In the genomic region with DNA sequence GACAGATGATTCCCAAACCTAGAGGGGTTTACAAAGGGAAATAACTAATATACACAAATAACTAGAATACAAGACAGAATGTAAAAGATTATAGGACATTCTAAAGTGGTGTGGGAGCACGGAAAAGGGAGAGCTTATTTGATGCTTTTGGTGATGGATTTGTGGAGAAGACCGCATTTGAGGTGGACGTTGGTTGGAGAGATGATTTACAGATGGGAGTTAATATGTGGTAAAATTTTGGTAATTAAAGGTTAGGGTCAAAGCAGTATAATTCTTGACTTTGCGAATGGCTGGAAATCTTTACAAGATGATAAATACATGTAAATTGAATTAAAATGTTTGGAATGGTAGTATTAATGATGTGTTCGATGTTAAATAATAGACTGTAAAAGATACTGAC, we compare ENCODE assay signal across 9 cellular contexts. TPM values are rescaled to one million over a fixed set of nuclear protein-coding genes. Genes with fewer than 3 reads are reported as not detected.
DNase-seq lines count a peak whose midpoint lies in the region; ATAC-seq, FAIRE-seq and TF ChIP-seq lines count a peak whose summit lies in the region.
"Had no signal": no experiment of that assay in that cellular context is flagged by ENCODE, and none has a peak within 500 bp of the region (broad histone marks: within the 10 kb centered on the region; RNA-seq: fewer than 3 reads in every experiment).

No MANE protein-coding gene starts in this region.

- no peak overlapping the region for H3K27ac Mint-ChIP-seq in CD8-positive, alpha-beta T cell
- peak overlapping the region in 1 of 9 donors; percentile 100 for H3K27ac Mint-ChIP-seq in naive thymus-derived CD4-positive, alpha-beta T cell

- H3K36me3 Mint-ChIP-seq in CD8-positive, alpha-beta T cell: peaks cover 4% of the 10 kb centered on the region
- peaks cover 0 to 1% (median 0%) of the 10 kb centered on the region in 5 donors for H3K36me3 Mint-ChIP-seq in naive thymus-derived CD4-positive, alpha-beta T cell

- no peak for FAIRE-seq in RCC 7860 (lab: Jason Lieb, UNC)

- 38 to 47% methylated on average over 5 of the region's 5 CpGs for WGBS in lower leg skin, 2 donors

- H3K4me3 Mint-ChIP-seq in CD8-positive, alpha-beta T cell: peak overlapping the region; percentile 95
- peak overlapping the region in 9 of 10 donors; percentile 91 to 99 (median 95) for H3K4me3 Mint-ChIP-seq in naive thymus-derived CD4-positive, alpha-beta T cell

- H3K4me1 Mint-ChIP-seq in CD8-positive, alpha-beta T cell (ENCODE audit: low read depth): peaks cover 15% of the 10 kb centered on the region
- peaks cover 9 to 34% (median 19%) of the 10 kb centered on the region in 7 donors for H3K4me1 Mint-ChIP-seq in naive thymus-derived CD4-positive, alpha-beta T cell

- H3K27ac ChIP-seq in CD8-positive, alpha-beta T cell (ENCODE audit: low read depth, low read length): no peak overlapping the region
- H3K27ac ChIP-seq in naive thymus-derived CD4-positive, alpha-beta T cell (ENCODE audit: low read depth, low read length): no peak overlapping the region

- ATAC-seq in CD8-positive, alpha-beta T cell: no peak
- ATAC-seq in naive thymus-derived CD4-positive, alpha-beta T cell: no peak

- no peaks in the 10 kb centered on the region for H3K36me3 ChIP-seq in CD8-positive, alpha-beta T cell (ENCODE audit: insufficient read depth, low read length)
- no peaks in the 10 kb centered on the region for H3K36me3 ChIP-seq in naive thymus-derived CD4-positive, alpha-beta T cell (ENCODE audit: control insufficient read depth in 2 of 3, insufficient read depth in 3 of 3, low read length in 3 of 3)
- H3K36me3 ChIP-seq: Peyer's patch had no signal

- DNase-seq in CD8-positive, alpha-beta T cell: no peak
- no peak for DNase-seq in LNCaP clone FGC (ENCODE audit: low read depth)
- no peak for DNase-seq in choroid plexus epithelial cell (ENCODE audit: low read depth)
- no peak for DNase-seq in naive thymus-derived CD4-positive, alpha-beta T cell
- DNase-seq in RCC 7860 (ENCODE audit: low spot score): no peak
- DNase-seq in NCI-H345 treated with DMSO at 0.1 percent for 48 hours (lab: John Stamatoyannopoulos, UW; ENCODE audit: unreplicated experiment): no peak
- DNase-seq in NCI-H146 (lab: John Stamatoyannopoulos, UW): no peak
- no peak for DNase-seq in lower leg skin (ENCODE audit: low spot score in 2 of 2)

- no peak overlapping the region for H3K4me3 ChIP-seq in CD8-positive, alpha-beta T cell (ENCODE audit: low read depth, low read length)
- H3K4me3 ChIP-seq in LNCaP clone FGC (ENCODE audit: low read depth, low read length): peak overlapping the region; percentile 63
- H3K4me3 ChIP-seq in choroid plexus epithelial cell (ENCODE audit: low read depth, low read length): peak overlapping the region; percentile 82
- H3K4me3 ChIP-seq in naive thymus-derived CD4-positive, alpha-beta T cell (ENCODE audit: low read length): no peak overlapping the region
- H3K4me3 ChIP-seq in lower leg skin (ENCODE audit: low read depth, poor library complexity, severe bottlenecking): no peak overlapping the region

- POLR2A ChIA-PET in CD8-positive, alpha-beta T cell (lab: Charles Lee): no interaction called here
- POLR2A ChIA-PET in naive thymus-derived CD4-positive, alpha-beta T cell (lab: Charles Lee): interaction anchor here (2.9 kb wide), 1 partner anchor 26 kb away, joined by 12 read pairs; a partner anchor contains a TSS

- no peaks in the 10 kb centered on the region for H3K9me3 Mint-ChIP-seq in CD8-positive, alpha-beta T cell
- H3K9me3 Mint-ChIP-seq in naive thymus-derived CD4-positive, alpha-beta T cell: peaks cover 0 to 5% (median 0%) of the 10 kb centered on the region in 11 donors

- intact Hi-C loops in CD8-positive, alpha-beta T cell (cut with DNase I, micrococcal nuclease): loop anchor here in 1 of 2 experiments (2.0 to 10.0 kb wide), 4 partner anchors 84 to 300 kb away; a partner anchor contains a TSS
- intact Hi-C loops in naive thymus-derived CD4-positive, alpha-beta T cell (cut with micrococcal nuclease): loop anchor here (2.0 to 10.0 kb wide), 3 partner anchors 154 to 810 kb away; a partner anchor contains a TSS
- intact Hi-C loops in lower leg skin (cut with DNase I; ENCODE audit: low total_unique reads): no loop called here

- no peak for TF ChIP-seq CTCF in CD8-positive, alpha-beta T cell (IDR thresholded peaks at IDR 0.05)
- TF ChIP-seq CTCF in LNCaP clone FGC (IDR thresholded peaks at IDR 0.05; ENCODE audit: control insufficient read depth, extremely low read depth, insufficient read depth) (no peak), choroid plexus epithelial cell (conservative IDR thresholded peaks at IDR 0.05; ENCODE audit: low read depth, low read length) (no peak), lower leg skin (IDR thresholded peaks at IDR 0.05) (no peak)

- H3K4me1 ChIP-seq in CD8-positive, alpha-beta T cell (ENCODE audit: insufficient read depth, low read length): no peaks in the 10 kb centered on the region
- H3K4me1 ChIP-seq in naive thymus-derived CD4-positive, alpha-beta T cell (ENCODE audit: control insufficient read depth in 2 of 2, insufficient read depth in 2 of 2, low read length in 2 of 2): peaks cover 11% of the 10 kb centered on the region in 2 donors

- no peak for TF ChIP-seq POLR2A in lower leg skin (IDR thresholded peaks at IDR 0.05)

- CTCF ChIA-PET in CD8-positive, alpha-beta T cell (lab: Charles Lee): interaction anchor here (0.7 kb wide), 1 partner anchor 38 kb away, joined by 3 read pairs; no protein-coding TSS in a partner anchor
- CTCF ChIA-PET in naive thymus-derived CD4-positive, alpha-beta T cell (lab: Charles Lee): no interaction called here

- no peaks in the 10 kb centered on the region for H3K27me3 ChIP-seq in CD8-positive, alpha-beta T cell (ENCODE audit: insufficient read depth, low read length)
- H3K27me3 ChIP-seq in naive thymus-derived CD4-positive, alpha-beta T cell (ENCODE audit: control insufficient read depth in 2 of 2, insufficient read depth in 2 of 2, low read length in 2 of 2): no peaks in the 10 kb centered on the region
- H3K27me3 ChIP-seq: Peyer's patch had no signal

- H3K9me3 ChIP-seq in CD8-positive, alpha-beta T cell (ENCODE audit: low read length): no peaks in the 10 kb centered on the region
- H3K9me3 ChIP-seq in naive thymus-derived CD4-positive, alpha-beta T cell (ENCODE audit: control insufficient read depth in 2 of 3, low read length in 3 of 3): no peaks in the 10 kb centered on the region
- H3K9me3 ChIP-seq: Peyer's patch had no signal

- H3K27me3 Mint-ChIP-seq in CD8-positive, alpha-beta T cell (ENCODE audit: low read depth): peaks cover 6% of the 10 kb centered on the region
- peaks cover 0 to 12% (median 6%) of the 10 kb centered on the region in 5 donors for H3K27me3 Mint-ChIP-seq in naive thymus-derived CD4-positive, alpha-beta T cell

RNA-seq across cellular contexts. Expression of a gene that starts 1.2 kb away (rescaled TPM):
- under 1 TPM; 0.83 to 0.98 TPM for total RNA-seq in CD8-positive, alpha-beta T cell
- 10 to 100 TPM in 1 of 5 experiments, 1 to 10 TPM in 2, under 1 TPM in 2; 0.16 to 41.5 (median 1.7) TPM for total RNA-seq in naive thymus-derived CD4-positive, alpha-beta T cell
- under 1 TPM; 0.08 to 0.99 TPM for polyA plus RNA-seq in naive thymus-derived CD4-positive, alpha-beta T cell
- 1 to 10 TPM in 2 of 4 donors, under 1 TPM in 2; 0.69 to 2.7 (median 1.3) TPM for total RNA-seq in lower leg skin

RNA-seq across cellular contexts. Expression of a gene that starts 26.1 kb away (rescaled TPM):
- total RNA-seq in CD8-positive, alpha-beta T cell: 10 to 100 TPM; 20.1 to 24.3 TPM
- 10 to 100 TPM; 10.6 to 19.0 (median 15.5) TPM for total RNA-seq in naive thymus-derived CD4-positive, alpha-beta T cell
- polyA plus RNA-seq in naive thymus-derived CD4-positive, alpha-beta T cell: 10 to 100 TPM; 19.3 to 25.9 TPM
- 10 to 100 TPM in 3 of 4 donors, 1 to 10 TPM in 1; 7.3 to 14.3 (median 12.2) TPM for total RNA-seq in lower leg skin

RNA-seq across cellular contexts. Expression of a gene that starts 30.4 kb away (rescaled TPM):
- total RNA-seq in CD8-positive, alpha-beta T cell: 10 to 100 TPM; 18.3 to 20.3 TPM
- 10 to 100 TPM; 22.4 to 37.3 (median 33.3) TPM for total RNA-seq in naive thymus-derived CD4-positive, alpha-beta T cell
- 10 to 100 TPM; 37.5 to 44.8 TPM for polyA plus RNA-seq in naive thymus-derived CD4-positive, alpha-beta T cell
- total RNA-seq in lower leg skin: 10 to 100 TPM in 3 of 4 donors, 1 to 10 TPM in 1; 9.4 to 30.6 (median 20.6) TPM

Comparison
In these comparisons a context has a peak if more than half of its experiments do, and no peak if none do; other contexts are left out.
1. H3K4me3 ChIP-seq: peak in LNCaP clone FGC (single experiment) and choroid plexus epithelial cell (single experiment); none in CD8-positive, alpha-beta T cell (single experiment), naive thymus-derived CD4-positive, alpha-beta T cell (single experiment) and lower leg skin (single experiment).